ENCODE assay signal across 8 cellular contexts in the genomic region with DNA sequence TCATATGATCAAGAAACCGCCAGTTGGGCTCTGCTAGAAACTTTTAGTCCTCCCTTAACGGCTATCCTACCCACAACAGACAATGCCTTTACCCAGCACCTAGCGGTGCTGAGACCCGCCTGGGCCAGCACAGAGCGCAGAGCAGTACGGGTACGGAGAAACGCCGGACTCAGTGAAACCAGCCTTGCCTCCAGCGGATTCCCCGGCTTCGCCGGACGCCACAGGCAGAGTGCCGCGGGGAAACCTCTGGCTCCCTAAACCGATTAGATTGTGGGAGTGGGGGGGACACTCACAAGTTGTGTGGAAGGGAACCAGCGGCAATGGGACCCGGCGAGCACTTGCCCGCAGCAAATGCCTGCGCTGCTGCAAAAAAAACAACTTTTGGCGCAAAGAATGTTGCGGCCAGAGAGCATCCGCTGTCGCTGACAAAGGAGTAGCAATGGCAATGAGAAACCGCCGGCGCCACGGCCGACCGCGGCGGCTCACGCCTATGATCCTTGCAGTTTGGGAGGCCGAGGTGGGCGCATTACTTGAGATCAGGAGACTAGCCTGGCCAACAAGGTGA.
DNase-seq lines count a peak whose midpoint lies in the region; ATAC-seq, FAIRE-seq and TF ChIP-seq lines count a peak whose summit lies in the region.

No MANE protein-coding gene starts in this region.

- H3K27ac ChIP-seq in H1 (ENCODE audit: low read depth, low read length) (no peak overlapping the region), psoas muscle (peak overlapping the region; percentile 81)

- H2BK20ac ChIP-seq in H1 (ENCODE audit: low read length), result no peak overlapping the region

- CTCF ChIA-PET in activated CD4-positive, alpha-beta T cell treated with anti-CD3 and anti-CD28 coated beads, Interleukin-2, amount 10 ng/mL, durations not matched to agents 7 days and 5 days (lab: Charles Lee), result interaction anchor here (1.0 to 2.1 kb wide), 7 partner anchors 42 to 112 kb away, joined by 3 to 10 read pairs (median 6); no protein-coding TSS in a partner anchor
- CTCF ChIA-PET in H1 (lab: Charles Lee; ENCODE audit: partially characterized antibody), result interaction anchor here (0.9 kb wide), 1 partner anchor 53 kb away, joined by 3 read pairs; no protein-coding TSS in a partner anchor

- intact Hi-C loops in psoas muscle (cut with DNase I), result loop anchor here (2.0 to 5.0 kb wide), 2 partner anchors 39 to 90 kb away; a partner anchor contains a TSS

- no peaks in the 10 kb centered on the region for H3K79me2 ChIP-seq in H1 (ENCODE audit: control insufficient read depth in 1 of 2, insufficient read depth in 2 of 2, low read length in 2 of 2)

- no peak overlapping the region for H3K9ac ChIP-seq in H1 (replicated peaks in 1 of 4; ENCODE audit: extremely low read depth in 1 of 4, low read depth in 3 of 4, low read length in 3 of 4)

- no peak overlapping the region for H3K14ac ChIP-seq in H1 (ENCODE audit: insufficient read length)

- H3K18ac ChIP-seq in H1 (ENCODE audit: extremely low read depth, low read length), result no peak overlapping the region

- H3K23ac ChIP-seq in H1 (ENCODE audit: insufficient read length), result no peak overlapping the region

- TF ChIP-seq POLR2A in H1 (IDR thresholded peaks at IDR 0.05; ENCODE audit: control extremely low read depth in 1 of 2, low read depth in 2 of 2, low read length in 2 of 2), result no peak

- FAIRE-seq in GM19239 (lab: Jason Lieb, UNC) (no peak), H1 (lab: Jason Lieb, UNC) (no peak)

- no peaks in the 10 kb centered on the region for H3K27me3 ChIP-seq in H1 (replicated peaks in 1 of 4; ENCODE audit: control insufficient read depth in 3 of 4, extremely low read depth in 1 of 4, insufficient read depth in 3 of 4, low read length in 3 of 4)
- H3K27me3 ChIP-seq in psoas muscle (ENCODE audit: insufficient read depth in 3 of 3, low read length in 2 of 3), result peaks cover 6 to 80% (median 44%) of the 10 kb centered on the region in 3 donors

- no peak for TF ChIP-seq EP300 in H1 (IDR thresholded peaks at IDR 0.05; ENCODE audit: borderline replicate concordance in 1 of 2, low read depth in 2 of 2, low read length in 2 of 2)

- H3K4me3 Mint-ChIP-seq in activated CD4-positive, alpha-beta T cell treated with anti-CD3 and anti-CD28 coated beads, Interleukin-2, amount 10 ng/mL, durations not matched to agents 7 days and 5 days, result peak overlapping the region; percentile 84

- POLR2A ChIA-PET in activated CD4-positive, alpha-beta T cell treated with anti-CD3 and anti-CD28 coated beads, Interleukin-2, amount 10 ng/mL, durations not matched to agents 7 days and 5 days (lab: Charles Lee), result interaction anchor here (1.6 to 2.0 kb wide), 3 partner anchors 40 to 90 kb away, joined by 5 to 8 read pairs (median 7); no protein-coding TSS in a partner anchor
- POLR2A ChIA-PET in H1 (lab: Charles Lee; ENCODE audit: partially characterized antibody), result no interaction called here

- H3K4me3 ChIP-seq in AG09309 (ENCODE audit: control insufficient read depth, low read depth, low read length) (peak overlapping the region; percentile 51), H1 (ENCODE audit: extremely low read depth in 1 of 4, insufficient read depth in 2 of 4, low read depth in 3 of 4, low read length in 4 of 4) (no peak overlapping the region), psoas muscle (peak overlapping the region; percentile 75)

- H3K4ac ChIP-seq in H1 (replicated peaks; ENCODE audit: insufficient read length, low read depth, low read length), result no peak overlapping the region

- H4K91ac ChIP-seq in H1 (replicated peaks; ENCODE audit: insufficient read length, low read length), result no peak overlapping the region

- H3K36me3 ChIP-seq in H1 (ENCODE audit: control insufficient read depth in 2 of 4, insufficient read depth in 4 of 4, low read length in 3 of 4) (peaks cover 0 to 4% (median 1%) of the 10 kb centered on the region in 4 experiments; a peak in 2 of 8 replicates), psoas muscle (ENCODE audit: insufficient read depth in 1 of 2, low read depth in 1 of 2) (no peaks in the 10 kb centered on the region)

- H2BK120ac ChIP-seq in H1 (replicated peaks; ENCODE audit: low read depth, low read length), result no peak overlapping the region

- H3K79me1 ChIP-seq in H1 (ENCODE audit: low read depth, low read length), result no peaks in the 10 kb centered on the region

- no peak overlapping the region for H3K56ac ChIP-seq in H1 (replicated peaks; ENCODE audit: insufficient read length, low read depth, low read length)

- H3K27me3 Mint-ChIP-seq in activated CD4-positive, alpha-beta T cell treated with anti-CD3 and anti-CD28 coated beads, Interleukin-2, amount 10 ng/mL, durations not matched to agents 7 days and 5 days, result no peaks in the 10 kb centered on the region

- peak overlapping the region; percentile 100 for H3K27ac Mint-ChIP-seq in activated CD4-positive, alpha-beta T cell treated with anti-CD3 and anti-CD28 coated beads, Interleukin-2, amount 10 ng/mL, durations not matched to agents 7 days and 5 days

- no peaks in the 10 kb centered on the region for H3K23me2 ChIP-seq in H1 (ENCODE audit: low read depth, low read length)

- ATAC-seq in HG03439 (IDR thresholded peaks at IDR 0.05; ENCODE audit: unreplicated experiment), result peak; percentile 30
- ATAC-seq in psoas muscle, result peak in 3 of 4 donors; percentile 24 to 48 (median 34)

- H2BK15ac ChIP-seq in H1 (ENCODE audit: low read length), result no peak overlapping the region

- H3K4me1 Mint-ChIP-seq in activated CD4-positive, alpha-beta T cell treated with anti-CD3 and anti-CD28 coated beads, Interleukin-2, amount 10 ng/mL, durations not matched to agents 7 days and 5 days, result peaks cover 42% of the 10 kb centered on the region

- no peak overlapping the region for H4K5ac ChIP-seq in H1 (ENCODE audit: insufficient read length, low read depth, low read length)

- H3K36me3 Mint-ChIP-seq in activated CD4-positive, alpha-beta T cell treated with anti-CD3 and anti-CD28 coated beads, Interleukin-2, amount 10 ng/mL, durations not matched to agents 7 days and 5 days (ENCODE audit: low read depth), result peaks cover 15% of the 10 kb centered on the region

- DNase-seq in AG09309 (ENCODE audit: low read depth) (no peak), GM19239 (ENCODE audit: insufficient read length, low spot score) (peak; percentile 26), H1 (ENCODE audit: low read depth in 1 of 2, low spot score in 2 of 2) (no peak), psoas muscle (peak; percentile 23 to 60), ecto neural progenitor cell (ENCODE audit: low spot score) (no peak), COLO829 (ENCODE audit: low spot score) (no peak)
- peak; percentile 76 for DNase-seq in activated CD4-positive, alpha-beta T cell treated with anti-CD3 and anti-CD28 coated beads, Interleukin-2, amount 10 ng/mL, durations not matched to agents 7 days and 5 days

- peaks cover 20 to 29% of the 10 kb centered on the region in 2 experiments for H3K9me3 ChIP-seq in H1 (ENCODE audit: insufficient read depth in 2 of 2, low read depth in 1 of 2, low read length in 1 of 2)
- no peaks in the 10 kb centered on the region for H3K9me3 ChIP-seq in psoas muscle

- peak overlapping the region; percentile 19; the same call in 1 of the 2 replicates for H4K8ac ChIP-seq in H1 (ENCODE audit: extremely low read depth, insufficient read depth, low read length)

- no peak for TF ChIP-seq RAD21 in H1 (IDR thresholded peaks at IDR 0.05 in 1 of 2, conservative IDR thresholded peaks at IDR 0.05 in 1 of 2; ENCODE audit: low read depth in 2 of 2, low read length in 2 of 2)

- H3K9me3 Mint-ChIP-seq in activated CD4-positive, alpha-beta T cell treated with anti-CD3 and anti-CD28 coated beads, Interleukin-2, amount 10 ng/mL, durations not matched to agents 7 days and 5 days, result peaks cover 7% of the 10 kb centered on the region

- H2AK5ac ChIP-seq in H1 (ENCODE audit: low read depth, low read length), result no peak overlapping the region

- no peak overlapping the region for H3K4me2 ChIP-seq in H1 (ENCODE audit: insufficient read depth in 1 of 2, low read depth in 2 of 2, low read length in 2 of 2)

- no peak for TF ChIP-seq CTCF in AG09309 (IDR thresholded peaks at IDR 0.05; ENCODE audit: control insufficient read depth, insufficient read depth, low read depth, low read length, missing control alignments)
- no peak for TF ChIP-seq CTCF in H1 (IDR thresholded peaks at IDR 0.05; ENCODE audit: control extremely low read depth in 1 of 3, insufficient read depth in 1 of 3, low read depth in 1 of 3, low read length in 3 of 3)
- no peak for TF ChIP-seq CTCF in psoas muscle (IDR thresholded peaks at IDR 0.05)

- H2BK12ac ChIP-seq in H1 (ENCODE audit: low read depth, low read length), result peak overlapping the region; percentile 60; the same call in 1 of the 2 replicates

- H3K4me1 ChIP-seq in H1 (replicated peaks in 1 of 4; ENCODE audit: control insufficient read depth in 3 of 4, insufficient read depth in 4 of 4, low read length in 3 of 4) (peaks cover 0 to 3% (median 0%) of the 10 kb centered on the region in 4 experiments; a peak in 2 of 7 replicates), psoas muscle (peaks cover 34% of the 10 kb centered on the region)

- H2AFZ ChIP-seq in H1 (ENCODE audit: low read length), result no peak overlapping the region

- H2BK5ac ChIP-seq in H1 (ENCODE audit: low read depth, low read length), result no peak overlapping the region

- WGBS in H1 (ENCODE audit: extremely low coverage in 1 of 2, insufficient coverage in 1 of 2, insufficient read length in 1 of 2, insufficient replicate concordance in 2 of 2, low coverage in 1 of 2, low lambda C conversion rate in 2 of 2, missing lambda C conversion rate in 1 of 2), 2 experiments, result 96% methylated on average over 36 of the region's 37 CpGs; no CpG with 5 or more reads in 1 of the 2 experiments
- WGBS in psoas muscle, 3 donors, result 1% methylated on average over 37 of the region's 37 CpGs

- no peaks in the 10 kb centered on the region for H4K20me1 ChIP-seq in H1 (replicated peaks in 1 of 2; ENCODE audit: control insufficient read depth in 1 of 2, insufficient read depth in 2 of 2, low read length in 2 of 2)

TF ChIP-seq in H1, 55 proteins besides CTCF, POLR2A, EP300 and RAD21:
- TF ChIP-seq GABPA (IDR thresholded peaks at IDR 0.05; ENCODE audit: borderline replicate concordance, insufficient read depth, low read length) (no peak), POU5F1 (IDR thresholded peaks at IDR 0.05; ENCODE audit: low read depth, low read length) (no peak), TCF12 (IDR thresholded peaks at IDR 0.05; ENCODE audit: low read depth, low read length) (no peak), SRF (IDR thresholded peaks at IDR 0.05; ENCODE audit: low read depth, low read length) (no peak)
- TF ChIP-seq, protein P1, sequence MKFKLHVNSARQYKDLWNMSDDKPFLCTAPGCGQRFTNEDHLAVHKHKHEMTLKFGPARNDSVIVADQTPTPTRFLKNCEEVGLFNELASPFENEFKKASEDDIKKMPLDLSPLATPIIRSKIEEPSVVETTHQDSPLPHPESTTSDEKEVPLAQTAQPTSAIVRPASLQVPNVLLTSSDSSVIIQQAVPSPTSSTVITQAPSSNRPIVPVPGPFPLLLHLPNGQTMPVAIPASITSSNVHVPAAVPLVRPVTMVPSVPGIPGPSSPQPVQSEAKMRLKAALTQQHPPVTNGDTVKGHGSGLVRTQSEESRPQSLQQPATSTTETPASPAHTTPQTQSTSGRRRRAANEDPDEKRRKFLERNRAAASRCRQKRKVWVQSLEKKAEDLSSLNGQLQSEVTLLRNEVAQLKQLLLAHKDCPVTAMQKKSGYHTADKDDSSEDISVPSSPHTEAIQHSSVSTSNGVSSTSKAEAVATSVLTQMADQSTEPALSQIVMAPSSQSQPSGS (IDR thresholded peaks at IDR 0.05; ENCODE audit: low read length), result no peak

Comparison
In these comparisons a context has a peak if more than half of its experiments do, and no peak if none do; other contexts are left out.
1. DNase-seq: peak in GM19239 (single experiment), activated CD4-positive, alpha-beta T cell treated with anti-CD3 and anti-CD28 coated beads, Interleukin-2, amount 10 ng/mL, durations not matched to agents 7 days and 5 days (single experiment) and psoas muscle (2 of 2); none in AG09309 (single experiment), H1 (0 of 2), ecto neural progenitor cell (single experiment) and COLO829 (single experiment).
2. H3K4me3 ChIP-seq: peak in AG09309 (single experiment) and psoas muscle (single experiment); none in H1 (0 of 4).